In the genomic region with DNA sequence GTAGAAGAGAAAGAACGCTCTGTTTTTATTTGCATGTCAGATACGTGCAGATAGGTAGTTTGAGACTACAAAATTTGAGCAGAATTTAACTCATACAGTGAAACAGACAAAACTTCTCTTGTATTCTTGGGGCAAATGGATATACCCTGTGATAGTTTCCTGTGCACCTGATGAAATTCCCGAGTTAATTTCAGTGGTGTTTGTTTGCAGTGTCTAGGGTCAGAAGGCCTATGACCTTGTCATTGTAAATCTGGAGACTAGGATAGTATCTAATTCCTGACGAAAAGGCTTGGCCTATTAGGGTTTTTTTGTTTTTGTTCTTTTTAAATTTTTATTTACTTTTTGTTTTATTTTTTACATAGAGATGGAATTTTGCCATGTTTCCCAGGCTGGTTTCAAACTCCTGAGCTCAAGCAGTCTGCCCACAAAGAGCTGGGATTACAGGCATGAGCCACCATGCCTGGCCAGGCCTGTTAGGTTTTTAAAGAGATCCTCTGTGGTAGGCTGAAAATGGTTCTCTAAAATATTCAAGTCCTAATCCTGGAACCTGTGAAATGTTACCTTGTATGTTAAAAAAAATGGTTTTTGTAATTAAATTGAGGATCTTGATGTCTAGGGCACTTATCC, we compare ENCODE assay signal across 1 cellular context.
TF ChIP-seq lines count a peak whose summit lies in the region.

No MANE protein-coding gene starts in this region.

TF ChIP-seq in HepG2, 621 proteins besides CTCF, POLR2A, EP300 and RAD21 (continued from another document and continues in another):
- TF ChIP-seq, protein P1, sequence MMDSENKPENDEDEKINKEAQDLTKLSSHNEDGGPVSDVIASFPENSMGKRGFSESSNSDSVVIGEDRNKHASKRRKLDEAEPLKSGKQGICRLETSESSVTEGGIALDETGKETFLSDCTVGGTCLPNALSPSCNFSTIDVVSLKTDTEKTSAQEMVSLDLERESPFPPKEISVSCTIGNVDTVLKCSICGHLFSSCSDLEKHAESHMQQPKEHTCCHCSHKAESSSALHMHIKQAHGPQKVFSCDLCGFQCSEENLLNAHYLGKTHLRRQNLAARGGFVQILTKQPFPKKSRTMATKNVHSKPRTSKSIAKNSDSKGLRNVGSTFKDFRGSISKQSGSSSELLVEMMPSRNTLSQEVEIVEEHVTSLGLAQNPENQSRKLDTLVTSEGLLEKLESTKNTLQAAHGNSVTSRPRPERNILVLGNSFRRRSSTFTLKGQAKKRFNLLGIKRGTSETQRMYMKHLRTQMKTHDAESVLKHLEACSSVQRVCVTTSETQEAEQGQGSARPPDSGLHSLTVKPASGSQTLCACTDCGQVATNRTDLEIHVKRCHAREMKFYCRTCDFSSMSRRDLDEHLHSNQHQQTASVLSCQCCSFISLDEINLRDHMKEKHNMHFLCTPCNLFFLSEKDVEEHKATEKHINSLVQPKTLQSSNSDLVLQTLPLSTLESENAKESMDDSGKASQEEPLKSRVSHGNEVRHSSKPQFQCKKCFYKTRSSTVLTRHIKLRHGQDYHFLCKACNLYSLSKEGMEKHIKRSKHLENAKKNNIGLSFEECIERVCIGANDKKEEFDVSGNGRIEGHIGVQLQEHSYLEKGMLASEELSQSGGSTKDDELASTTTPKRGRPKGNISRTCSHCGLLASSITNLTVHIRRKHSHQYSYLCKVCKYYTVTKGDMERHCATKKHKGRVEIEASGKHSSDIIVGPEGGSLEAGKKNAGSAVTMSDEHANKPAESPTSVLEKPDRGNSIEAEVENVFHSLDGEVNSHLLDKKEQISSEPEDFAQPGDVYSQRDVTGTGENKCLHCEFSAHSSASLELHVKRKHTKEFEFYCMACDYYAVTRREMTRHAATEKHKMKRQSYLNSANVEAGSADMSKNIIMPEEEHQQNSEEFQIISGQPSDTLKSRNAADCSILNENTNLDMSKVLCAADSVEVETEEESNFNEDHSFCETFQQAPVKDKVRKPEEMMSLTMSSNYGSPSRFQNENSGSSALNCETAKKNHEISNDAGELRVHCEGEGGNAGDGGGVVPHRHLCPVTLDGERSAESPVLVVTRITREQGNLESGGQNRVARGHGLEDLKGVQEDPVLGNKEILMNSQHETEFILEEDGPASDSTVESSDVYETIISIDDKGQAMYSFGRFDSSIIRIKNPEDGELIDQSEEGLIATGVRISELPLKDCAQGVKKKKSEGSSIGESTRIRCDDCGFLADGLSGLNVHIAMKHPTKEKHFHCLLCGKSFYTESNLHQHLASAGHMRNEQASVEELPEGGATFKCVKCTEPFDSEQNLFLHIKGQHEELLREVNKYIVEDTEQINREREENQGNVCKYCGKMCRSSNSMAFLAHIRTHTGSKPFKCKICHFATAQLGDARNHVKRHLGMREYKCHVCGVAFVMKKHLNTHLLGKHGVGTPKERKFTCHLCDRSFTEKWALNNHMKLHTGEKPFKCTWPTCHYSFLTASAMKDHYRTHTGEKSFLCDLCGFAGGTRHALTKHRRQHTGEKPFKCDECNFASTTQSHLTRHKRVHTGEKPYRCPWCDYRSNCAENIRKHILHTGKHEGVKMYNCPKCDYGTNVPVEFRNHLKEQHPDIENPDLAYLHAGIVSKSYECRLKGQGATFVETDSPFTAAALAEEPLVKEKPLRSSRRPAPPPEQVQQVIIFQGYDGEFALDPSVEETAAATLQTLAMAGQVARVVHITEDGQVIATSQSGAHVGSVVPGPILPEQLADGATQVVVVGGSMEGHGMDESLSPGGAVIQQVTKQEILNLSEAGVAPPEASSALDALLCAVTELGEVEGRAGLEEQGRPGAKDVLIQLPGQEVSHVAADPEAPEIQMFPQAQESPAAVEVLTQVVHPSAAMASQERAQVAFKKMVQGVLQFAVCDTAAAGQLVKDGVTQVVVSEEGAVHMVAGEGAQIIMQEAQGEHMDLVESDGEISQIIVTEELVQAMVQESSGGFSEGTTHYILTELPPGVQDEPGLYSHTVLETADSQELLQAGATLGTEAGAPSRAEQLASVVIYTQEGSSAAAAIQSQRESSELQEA (CRISPR knock-in tag; IDR thresholded peaks at IDR 0.05; ENCODE audit: not compliant biosample characterization): no peak
- TF ChIP-seq ZSCAN9 (CRISPR knock-in tag; IDR thresholded peaks at IDR 0.05; ENCODE audit: borderline replicate concordance) (no peak), ZNF605 (CRISPR knock-in tag; IDR thresholded peaks at IDR 0.05) (no peak), ZFY (CRISPR knock-in tag; IDR thresholded peaks at IDR 0.05) (no peak; the same call in 1 of the 2 replicates), ZNF317 (CRISPR knock-in tag; IDR thresholded peaks at IDR 0.05) (no peak), CBX2 (IDR thresholded peaks at IDR 0.05; ENCODE audit: low read depth, low read length) (no peak), CBX2 (CRISPR knock-in tag; IDR thresholded peaks at IDR 0.05; ENCODE audit: low read depth) (no peak), PAF1 (CRISPR knock-in tag; IDR thresholded peaks at IDR 0.05) (no peak), ZNF354B (CRISPR knock-in tag; IDR thresholded peaks at IDR 0.05) (no peak), ZFP36L1 (CRISPR knock-in tag; IDR thresholded peaks at IDR 0.05) (no peak), POLR2AphosphoS5 (IDR thresholded peaks at IDR 0.05; ENCODE audit: low read depth, low read length) (no peak), ZNF577 (CRISPR knock-in tag; IDR thresholded peaks at IDR 0.05; ENCODE audit: borderline replicate concordance, low read depth) (no peak)
- TF ChIP-seq, protein P2, sequence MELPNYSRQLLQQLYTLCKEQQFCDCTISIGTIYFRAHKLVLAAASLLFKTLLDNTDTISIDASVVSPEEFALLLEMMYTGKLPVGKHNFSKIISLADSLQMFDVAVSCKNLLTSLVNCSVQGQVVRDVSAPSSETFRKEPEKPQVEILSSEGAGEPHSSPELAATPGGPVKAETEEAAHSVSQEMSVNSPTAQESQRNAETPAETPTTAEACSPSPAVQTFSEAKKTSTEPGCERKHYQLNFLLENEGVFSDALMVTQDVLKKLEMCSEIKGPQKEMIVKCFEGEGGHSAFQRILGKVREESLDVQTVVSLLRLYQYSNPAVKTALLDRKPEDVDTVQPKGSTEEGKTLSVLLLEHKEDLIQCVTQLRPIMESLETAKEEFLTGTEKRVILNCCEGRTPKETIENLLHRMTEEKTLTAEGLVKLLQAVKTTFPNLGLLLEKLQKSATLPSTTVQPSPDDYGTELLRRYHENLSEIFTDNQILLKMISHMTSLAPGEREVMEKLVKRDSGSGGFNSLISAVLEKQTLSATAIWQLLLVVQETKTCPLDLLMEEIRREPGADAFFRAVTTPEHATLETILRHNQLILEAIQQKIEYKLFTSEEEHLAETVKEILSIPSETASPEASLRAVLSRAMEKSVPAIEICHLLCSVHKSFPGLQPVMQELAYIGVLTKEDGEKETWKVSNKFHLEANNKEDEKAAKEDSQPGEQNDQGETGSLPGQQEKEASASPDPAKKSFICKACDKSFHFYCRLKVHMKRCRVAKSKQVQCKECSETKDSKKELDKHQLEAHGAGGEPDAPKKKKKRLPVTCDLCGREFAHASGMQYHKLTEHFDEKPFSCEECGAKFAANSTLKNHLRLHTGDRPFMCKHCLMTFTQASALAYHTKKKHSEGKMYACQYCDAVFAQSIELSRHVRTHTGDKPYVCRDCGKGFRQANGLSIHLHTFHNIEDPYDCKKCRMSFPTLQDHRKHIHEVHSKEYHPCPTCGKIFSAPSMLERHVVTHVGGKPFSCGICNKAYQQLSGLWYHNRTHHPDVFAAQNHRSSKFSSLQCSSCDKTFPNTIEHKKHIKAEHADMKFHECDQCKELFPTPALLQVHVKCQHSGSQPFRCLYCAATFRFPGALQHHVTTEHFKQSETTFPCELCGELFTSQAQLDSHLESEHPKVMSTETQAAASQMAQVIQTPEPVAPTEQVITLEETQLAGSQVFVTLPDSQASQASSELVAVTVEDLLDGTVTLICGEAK (IDR thresholded peaks at IDR 0.05): no peak
- TF ChIP-seq, protein P2 (CRISPR knock-in tag; IDR thresholded peaks at IDR 0.05): no peak
- TF ChIP-seq, protein P3, sequence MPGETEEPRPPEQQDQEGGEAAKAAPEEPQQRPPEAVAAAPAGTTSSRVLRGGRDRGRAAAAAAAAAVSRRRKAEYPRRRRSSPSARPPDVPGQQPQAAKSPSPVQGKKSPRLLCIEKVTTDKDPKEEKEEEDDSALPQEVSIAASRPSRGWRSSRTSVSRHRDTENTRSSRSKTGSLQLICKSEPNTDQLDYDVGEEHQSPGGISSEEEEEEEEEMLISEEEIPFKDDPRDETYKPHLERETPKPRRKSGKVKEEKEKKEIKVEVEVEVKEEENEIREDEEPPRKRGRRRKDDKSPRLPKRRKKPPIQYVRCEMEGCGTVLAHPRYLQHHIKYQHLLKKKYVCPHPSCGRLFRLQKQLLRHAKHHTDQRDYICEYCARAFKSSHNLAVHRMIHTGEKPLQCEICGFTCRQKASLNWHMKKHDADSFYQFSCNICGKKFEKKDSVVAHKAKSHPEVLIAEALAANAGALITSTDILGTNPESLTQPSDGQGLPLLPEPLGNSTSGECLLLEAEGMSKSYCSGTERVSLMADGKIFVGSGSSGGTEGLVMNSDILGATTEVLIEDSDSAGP (CRISPR knock-in tag; IDR thresholded peaks at IDR 0.05; ENCODE audit: borderline replicate concordance): no peak
- TF ChIP-seq, protein P4, sequence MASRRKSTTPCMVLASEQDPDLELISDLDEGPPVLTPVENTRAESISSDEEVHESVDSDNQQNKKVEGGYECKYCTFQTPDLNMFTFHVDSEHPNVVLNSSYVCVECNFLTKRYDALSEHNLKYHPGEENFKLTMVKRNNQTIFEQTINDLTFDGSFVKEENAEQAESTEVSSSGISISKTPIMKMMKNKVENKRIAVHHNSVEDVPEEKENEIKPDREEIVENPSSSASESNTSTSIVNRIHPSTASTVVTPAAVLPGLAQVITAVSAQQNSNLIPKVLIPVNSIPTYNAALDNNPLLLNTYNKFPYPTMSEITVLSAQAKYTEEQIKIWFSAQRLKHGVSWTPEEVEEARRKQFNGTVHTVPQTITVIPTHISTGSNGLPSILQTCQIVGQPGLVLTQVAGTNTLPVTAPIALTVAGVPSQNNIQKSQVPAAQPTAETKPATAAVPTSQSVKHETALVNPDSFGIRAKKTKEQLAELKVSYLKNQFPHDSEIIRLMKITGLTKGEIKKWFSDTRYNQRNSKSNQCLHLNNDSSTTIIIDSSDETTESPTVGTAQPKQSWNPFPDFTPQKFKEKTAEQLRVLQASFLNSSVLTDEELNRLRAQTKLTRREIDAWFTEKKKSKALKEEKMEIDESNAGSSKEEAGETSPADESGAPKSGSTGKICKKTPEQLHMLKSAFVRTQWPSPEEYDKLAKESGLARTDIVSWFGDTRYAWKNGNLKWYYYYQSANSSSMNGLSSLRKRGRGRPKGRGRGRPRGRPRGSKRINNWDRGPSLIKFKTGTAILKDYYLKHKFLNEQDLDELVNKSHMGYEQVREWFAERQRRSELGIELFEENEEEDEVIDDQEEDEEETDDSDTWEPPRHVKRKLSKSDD (CRISPR knock-in tag; IDR thresholded peaks at IDR 0.05; ENCODE audit: low read depth): no peak
- TF ChIP-seq, protein P5, sequence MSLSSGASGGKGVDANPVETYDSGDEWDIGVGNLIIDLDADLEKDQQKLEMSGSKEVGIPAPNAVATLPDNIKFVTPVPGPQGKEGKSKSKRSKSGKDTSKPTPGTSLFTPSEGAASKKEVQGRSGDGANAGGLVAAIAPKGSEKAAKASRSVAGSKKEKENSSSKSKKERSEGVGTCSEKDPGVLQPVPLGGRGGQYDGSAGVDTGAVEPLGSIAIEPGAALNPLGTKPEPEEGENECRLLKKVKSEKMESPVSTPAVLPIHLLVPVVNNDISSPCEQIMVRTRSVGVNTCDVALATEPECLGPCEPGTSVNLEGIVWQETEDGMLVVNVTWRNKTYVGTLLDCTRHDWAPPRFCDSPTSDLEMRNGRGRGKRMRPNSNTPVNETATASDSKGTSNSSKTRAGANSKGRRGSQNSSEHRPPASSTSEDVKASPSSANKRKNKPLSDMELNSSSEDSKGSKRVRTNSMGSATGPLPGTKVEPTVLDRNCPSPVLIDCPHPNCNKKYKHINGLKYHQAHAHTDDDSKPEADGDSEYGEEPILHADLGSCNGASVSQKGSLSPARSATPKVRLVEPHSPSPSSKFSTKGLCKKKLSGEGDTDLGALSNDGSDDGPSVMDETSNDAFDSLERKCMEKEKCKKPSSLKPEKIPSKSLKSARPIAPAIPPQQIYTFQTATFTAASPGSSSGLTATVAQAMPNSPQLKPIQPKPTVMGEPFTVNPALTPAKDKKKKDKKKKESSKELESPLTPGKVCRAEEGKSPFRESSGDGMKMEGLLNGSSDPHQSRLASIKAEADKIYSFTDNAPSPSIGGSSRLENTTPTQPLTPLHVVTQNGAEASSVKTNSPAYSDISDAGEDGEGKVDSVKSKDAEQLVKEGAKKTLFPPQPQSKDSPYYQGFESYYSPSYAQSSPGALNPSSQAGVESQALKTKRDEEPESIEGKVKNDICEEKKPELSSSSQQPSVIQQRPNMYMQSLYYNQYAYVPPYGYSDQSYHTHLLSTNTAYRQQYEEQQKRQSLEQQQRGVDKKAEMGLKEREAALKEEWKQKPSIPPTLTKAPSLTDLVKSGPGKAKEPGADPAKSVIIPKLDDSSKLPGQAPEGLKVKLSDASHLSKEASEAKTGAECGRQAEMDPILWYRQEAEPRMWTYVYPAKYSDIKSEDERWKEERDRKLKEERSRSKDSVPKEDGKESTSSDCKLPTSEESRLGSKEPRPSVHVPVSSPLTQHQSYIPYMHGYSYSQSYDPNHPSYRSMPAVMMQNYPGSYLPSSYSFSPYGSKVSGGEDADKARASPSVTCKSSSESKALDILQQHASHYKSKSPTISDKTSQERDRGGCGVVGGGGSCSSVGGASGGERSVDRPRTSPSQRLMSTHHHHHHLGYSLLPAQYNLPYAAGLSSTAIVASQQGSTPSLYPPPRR (CRISPR knock-in tag; IDR thresholded peaks at IDR 0.05; ENCODE audit: borderline replicate concordance): no peak
